10 cellular contexts compared by ENCODE assay signal in genomic region chr16:87953308-87954208, GRCh38. TPM values are rescaled to one million over a fixed set of nuclear protein-coding genes. Genes with fewer than 3 reads are reported as not detected.
DNase-seq lines count a peak whose midpoint lies in the region; ATAC-seq and TF ChIP-seq lines count a peak whose summit lies in the region.
"Had no signal": no experiment of that assay in that cellular context is flagged by ENCODE, and none has a peak within 500 bp of the region (broad histone marks: within the 10 kb centered on the region; RNA-seq: fewer than 3 reads in every experiment).

No MANE protein-coding gene starts in this region.

- intact Hi-C loops in Caco-2 (cut with micrococcal nuclease; ENCODE audit: unreplicated experiment): loop anchor here (5.0 kb wide), 1 partner anchor 571 kb away; the partner anchor contains the start of gene FBXO31
- intact Hi-C loops in dendritic cell treated with granulocyte-macrophage colony-stimulating factor and Interleukin-4, amounts not matched to agents 40 ng/mL and 50 ng/mL, for 4 days (cut with micrococcal nuclease): no loop called here

- H3K4me1 ChIP-seq in Caco-2 (peaks cover 17% of the 10 kb centered on the region), osteoblast (ENCODE audit: insufficient read depth, low read length) (peaks cover 29% of the 10 kb centered on the region)

- peak overlapping the region; percentile 93 for H3K4me3 Mint-ChIP-seq in Caco-2 (ENCODE audit: unreplicated experiment)
- peak overlapping the region; percentile 76 for H3K4me3 Mint-ChIP-seq in dendritic cell treated with granulocyte-macrophage colony-stimulating factor and Interleukin-4, amounts not matched to agents 40 ng/mL and 50 ng/mL, for 4 days

- no peak overlapping the region for H2AFZ ChIP-seq in osteoblast (ENCODE audit: low read length)

- POLR2A ChIA-PET in Caco-2 (lab: Charles Lee): interaction anchor here (0.9 kb wide), 1 partner anchor 555 kb away, joined by 4 read pairs; no protein-coding TSS in a partner anchor

- H3K27me3 Mint-ChIP-seq in Caco-2 (ENCODE audit: insufficient read depth, unreplicated experiment): no peaks in the 10 kb centered on the region
- H3K27me3 Mint-ChIP-seq in dendritic cell treated with granulocyte-macrophage colony-stimulating factor and Interleukin-4, amounts not matched to agents 40 ng/mL and 50 ng/mL, for 4 days: no peaks in the 10 kb centered on the region

- ATAC-seq in HG03565 (IDR thresholded peaks at IDR 0.05; ENCODE audit: unreplicated experiment): no peak
- ATAC-seq in GM18498 (IDR thresholded peaks at IDR 0.05; ENCODE audit: unreplicated experiment): no peak

- H3K9me3 Mint-ChIP-seq in Caco-2 (ENCODE audit: unreplicated experiment): no peaks in the 10 kb centered on the region
- no peaks in the 10 kb centered on the region for H3K9me3 Mint-ChIP-seq in dendritic cell treated with granulocyte-macrophage colony-stimulating factor and Interleukin-4, amounts not matched to agents 40 ng/mL and 50 ng/mL, for 4 days

- BruUV-seq in Caco-2 (replicated peaks; lab: Mats Ljungman, UMichigan): no TSS peak

- H3K9me3 ChIP-seq in Caco-2 (no peaks in the 10 kb centered on the region), osteoblast (ENCODE audit: low read depth, low read length) (no peaks in the 10 kb centered on the region)

- no peaks in the 10 kb centered on the region; the same call in 1 of the 2 replicates for H3K36me3 ChIP-seq in Caco-2 (ENCODE audit: control insufficient read depth, insufficient read depth, low read length)
- H3K36me3 ChIP-seq in osteoblast (ENCODE audit: insufficient read depth, low read length): peaks cover 4% of the 10 kb centered on the region

- no peak overlapping the region for H3K4me3 ChIP-seq in Caco-2 (ENCODE audit: low read depth, low read length)
- no peak overlapping the region for H3K4me3 ChIP-seq in osteoblast (ENCODE audit: insufficient read depth, low read length)

- no peak overlapping the region for H3K4me2 ChIP-seq in osteoblast (ENCODE audit: insufficient read depth, low read length)

- H3K27ac Mint-ChIP-seq in Caco-2 (ENCODE audit: unreplicated experiment): peak overlapping the region; percentile 23
- H3K27ac Mint-ChIP-seq in dendritic cell treated with granulocyte-macrophage colony-stimulating factor and Interleukin-4, amounts not matched to agents 40 ng/mL and 50 ng/mL, for 4 days: peak overlapping the region; percentile 97

- peaks cover 70% of the 10 kb centered on the region for H3K79me2 ChIP-seq in osteoblast (ENCODE audit: insufficient read depth, low read length)

- TF ChIP-seq CTCF in Caco-2 (IDR thresholded peaks at IDR 0.05; ENCODE audit: insufficient read depth in 1 of 2, low read depth in 1 of 2, low read length in 1 of 2, severe bottlenecking in 1 of 2, unreplicated experiment in 1 of 2): no peak
- TF ChIP-seq CTCF in osteoblast (IDR thresholded peaks at IDR 0.05; ENCODE audit: extremely low read depth, low read depth, low read length): no peak

- peaks cover 13% of the 10 kb centered on the region for H4K20me1 ChIP-seq in osteoblast (ENCODE audit: insufficient read depth, low read length)

- H3K4me1 Mint-ChIP-seq in Caco-2 (ENCODE audit: low read depth, unreplicated experiment): peaks cover 25% of the 10 kb centered on the region
- peaks cover 74% of the 10 kb centered on the region for H3K4me1 Mint-ChIP-seq in dendritic cell treated with granulocyte-macrophage colony-stimulating factor and Interleukin-4, amounts not matched to agents 40 ng/mL and 50 ng/mL, for 4 days (ENCODE audit: low read depth)

- H3K27ac ChIP-seq in osteoblast (ENCODE audit: low read depth, low read length): peak overlapping the region; percentile 83

- H3K27me3 ChIP-seq in Caco-2 (replicated peaks; ENCODE audit: control insufficient read depth, insufficient read depth, low read length): no peaks in the 10 kb centered on the region
- H3K27me3 ChIP-seq in osteoblast (ENCODE audit: insufficient read depth, low read length): no peaks in the 10 kb centered on the region

- peaks cover 38% of the 10 kb centered on the region for H3K36me3 Mint-ChIP-seq in Caco-2 (ENCODE audit: insufficient read depth, unreplicated experiment)
- peaks cover 40% of the 10 kb centered on the region for H3K36me3 Mint-ChIP-seq in dendritic cell treated with granulocyte-macrophage colony-stimulating factor and Interleukin-4, amounts not matched to agents 40 ng/mL and 50 ng/mL, for 4 days (ENCODE audit: low read depth)

- CTCF ChIA-PET in Caco-2 (lab: Charles Lee): no interaction called here

- DNase-seq in Caco-2 (no peak), NOMO-1 treated with DMSO at 0.1 percent for 48 hours (lab: John Stamatoyannopoulos, UW; ENCODE audit: unreplicated experiment) (peak; percentile 44), osteoblast (ENCODE audit: insufficient read length, low spot score, missing footprints) (no peak), superior temporal gyrus (ENCODE audit: extremely low spot score) (no peak), OCI-M1 (lab: John Stamatoyannopoulos, UW) (no peak)
- DNase-seq: small intestine had no signal

RNA-seq across cellular contexts. Expression of gene BANP, which starts 2.3 kb away (rescaled TPM):
- total RNA-seq in Caco-2 (2022) (44.4 and 50.6 TPM in 2 replicates), osteoblast (20.3 and 23.5 TPM in 2 replicates)

RNA-seq across cellular contexts. Expression of gene CA5A, which starts 17.2 kb away (rescaled TPM):
- total RNA-seq in Caco-2 (2022) (0.74 and 1.7 TPM in 2 replicates), osteoblast (not detected in 2 replicates)
- total RNA-seq: activated CD8-positive, alpha-beta memory T cell treated with anti-CD3 and anti-CD28 coated beads for 36 hours had no signal
